Comparison of ENCODE assay signal across 22 cellular contexts in genomic region chr7:36114355-36114754, GRCh38. TPM values are rescaled to one million over a fixed set of nuclear protein-coding genes. Genes with fewer than 3 reads are reported as not detected.
DNase-seq lines count a peak whose midpoint lies in the region; ATAC-seq, FAIRE-seq and TF ChIP-seq lines count a peak whose summit lies in the region.
"Had no signal": no experiment of that assay in that cellular context is flagged by ENCODE, and none has a peak within 500 bp of the region (broad histone marks: within the 10 kb centered on the region; RNA-seq: fewer than 3 reads in every experiment).

No MANE protein-coding gene starts in this region.

- no peak overlapping the region for H2AK5ac ChIP-seq in IMR-90 (ENCODE audit: low read depth, low read length)

- POLR2A ChIA-PET in A549 (lab: Yijun Ruan, JAX) = no interaction called here
- POLR2A ChIA-PET in IMR-90 (lab: Charles Lee; ENCODE audit: unreplicated experiment) = no interaction called here

- no TSS peak for BruUV-seq in IMR-90 (replicated peaks; lab: Mats Ljungman, UMichigan)

- peaks cover 2% of the 10 kb centered on the region for H3K36me3 Mint-ChIP-seq in activated naive CD4-positive, alpha-beta T cell treated with anti-CD3 and anti-CD28 coated beads, Interleukin-2, amount 10 ng/mL, durations not matched to agents 7 days and 5 days
- H3K36me3 Mint-ChIP-seq: CD8-positive, alpha-beta T cell had no signal

- H3K9me3 ChIP-seq in A549 (no peaks in the 10 kb centered on the region), IMR-90 (ENCODE audit: control insufficient read depth, insufficient read depth, low read length) (no peaks in the 10 kb centered on the region), body of pancreas (no peaks in the 10 kb centered on the region)
- H3K9me3 ChIP-seq: Caco-2 had no signal

- no peak overlapping the region for H3K4me2 ChIP-seq in A549
- no peak overlapping the region for H3K4me2 ChIP-seq in IMR-90 (ENCODE audit: low read depth, low read length)

- no peak overlapping the region for H3K23ac ChIP-seq in IMR-90 (ENCODE audit: low read depth, low read length)

- 92% methylated on average over 1 of the region's 1 CpG for WGBS in A549 (ENCODE audit: missing lambda C conversion rate)
- no CpG with 5 or more reads among the region's 1 CpG for WGBS in IMR-90 (ENCODE audit: extremely low coverage in 2 of 2, insufficient read length in 1 of 2), 2 experiments
- WGBS in body of pancreas, 2 donors = 80 to 85% methylated on average over 1 of the region's 1 CpG

- no peak overlapping the region for H2AK9ac ChIP-seq in IMR-90 (replicated peaks; ENCODE audit: low read depth, low read length, poor library complexity)

- peaks cover 28% of the 10 kb centered on the region for H3K27me3 Mint-ChIP-seq in activated naive CD4-positive, alpha-beta T cell treated with anti-CD3 and anti-CD28 coated beads, Interleukin-2, amount 10 ng/mL, durations not matched to agents 7 days and 5 days
- H3K27me3 Mint-ChIP-seq: CD4-positive, alpha-beta T cell had no signal

- TF ChIP-seq EP300 in A549 (IDR thresholded peaks at IDR 0.05) = no peak

- peak overlapping the region; percentile 76 for H2BK20ac ChIP-seq in IMR-90 (ENCODE audit: low read depth, low read length)

- H3K14ac ChIP-seq in IMR-90 (replicated peaks; ENCODE audit: low read depth, low read length) = no peak overlapping the region

- H4K20me1 ChIP-seq in IMR-90 (ENCODE audit: insufficient read depth, low read length) = peaks cover 2% of the 10 kb centered on the region; the same call in 1 of the 2 replicates
- H4K20me1 ChIP-seq: BLaER1 treated with 17β-estradiol and CSF1 and Interleukin-3, amounts not matched to agents 10 nM and 100 nM had no signal

- no peak overlapping the region for H4K8ac ChIP-seq in IMR-90 (ENCODE audit: low read depth in 2 of 2, low read length in 2 of 2)

- no peak overlapping the region for H3K18ac ChIP-seq in IMR-90 (ENCODE audit: low read depth, low read length)

- peak overlapping the region; percentile 52 for H2BK120ac ChIP-seq in IMR-90 (ENCODE audit: low read depth, low read length)

- H4K5ac ChIP-seq in IMR-90 (ENCODE audit: low read depth, low read length) = no peak overlapping the region

- no peak overlapping the region for H2BK5ac ChIP-seq in IMR-90 (ENCODE audit: low read depth, low read length, poor library complexity, severe bottlenecking)

- in situ Hi-C loops in IMR-90 (cut with MboI; ENCODE audit: low sequenced_read_pairs) = no loop called here

- no peak overlapping the region for H2AFZ ChIP-seq in IMR-90 (replicated peaks; ENCODE audit: low read length, poor library complexity)

- ATAC-seq in A549 (no peak), IMR-90 (ENCODE audit: low read depth) (no peak), body of pancreas (no peak)
- ATAC-seq: CD8-positive, alpha-beta T cell had no signal

- no peak overlapping the region for H3K4me3 ChIP-seq in A549
- no peak overlapping the region for H3K4me3 ChIP-seq in IMR-90 (ENCODE audit: insufficient read depth, low read depth, low read length)
- no peak overlapping the region for H3K4me3 ChIP-seq in bronchial epithelial cell (ENCODE audit: low read depth, low read length)
- H3K4me3 ChIP-seq in epithelial cell of esophagus (ENCODE audit: low read length) = no peak overlapping the region
- no peak overlapping the region for H3K4me3 ChIP-seq in body of pancreas
- H3K4me3 ChIP-seq: BLaER1 treated with 17β-estradiol and CSF1 and Interleukin-3, amounts not matched to agents 10 nM and 100 nM had no signal

- no peak overlapping the region for H3K4me3 Mint-ChIP-seq in activated naive CD4-positive, alpha-beta T cell treated with anti-CD3 and anti-CD28 coated beads, Interleukin-2, amount 10 ng/mL, durations not matched to agents 7 days and 5 days
- H3K4me3 Mint-ChIP-seq: B cell; CD4-positive, alpha-beta T cell; CD8-positive, alpha-beta T cell had no signal

- no peak overlapping the region for H2BK15ac ChIP-seq in IMR-90 (ENCODE audit: low read depth, low read length)

- peaks cover 44% of the 10 kb centered on the region for H3K4me1 ChIP-seq in A549
- peaks cover 20% of the 10 kb centered on the region for H3K4me1 ChIP-seq in IMR-90 (ENCODE audit: control insufficient read depth, insufficient read depth, low read length)
- H3K4me1 ChIP-seq in body of pancreas = peaks cover 13% of the 10 kb centered on the region

- DNase-seq in A549 (ENCODE audit: low read depth in 1 of 2, low spot score in 1 of 2) = no peak
- no peak for DNase-seq in IMR-90
- DNase-seq in bronchial epithelial cell (ENCODE audit: low read depth) = peak; percentile 56
- peak; percentile 24 for DNase-seq in epithelial cell of esophagus (ENCODE audit: low read depth)
- DNase-seq in T-helper 9 cell = no peak
- DNase-seq in activated naive CD4-positive, alpha-beta T cell treated with anti-CD3 and anti-CD28 coated beads, Interleukin-2, amount 10 ng/mL, durations not matched to agents 7 days and 5 days = no peak
- DNase-seq in body of pancreas = no peak
- DNase-seq: 8988T; AML-193; Caco-2; Calu3; CD4-positive, alpha-beta T cell; CD8-positive, alpha-beta T cell; DMS79 treated with DMSO at 0.1 percent for 48 hours; GF-D8 had no signal

- no peaks in the 10 kb centered on the region for H3K27me3 ChIP-seq in IMR-90 (ENCODE audit: control insufficient read depth, insufficient read depth, low read length)
- H3K27me3 ChIP-seq in bronchial epithelial cell (ENCODE audit: control insufficient read depth, insufficient read depth, low read length) = no peaks in the 10 kb centered on the region
- H3K27me3 ChIP-seq in body of pancreas = no peaks in the 10 kb centered on the region
- H3K27me3 ChIP-seq: BLaER1 treated with 17β-estradiol and CSF1 and Interleukin-3, amounts not matched to agents 10 nM and 100 nM had no signal

- no peak for TF ChIP-seq RAD21 in A549 (conservative IDR thresholded peaks at IDR 0.05 in 1 of 2, IDR thresholded peaks at IDR 0.05 in 1 of 2)
- TF ChIP-seq RAD21 in IMR-90 (IDR thresholded peaks at IDR 0.05; ENCODE audit: low read length) = no peak

- H3K4ac ChIP-seq in IMR-90 (ENCODE audit: low read depth, low read length) = no peak overlapping the region

- CTCF ChIA-PET in A549 (lab: Yijun Ruan, JAX) = interaction anchor here (1.1 to 2.2 kb wide), 6 partner anchors 9 to 177 kb away, joined by 3 to 10 read pairs (median 6); no protein-coding TSS in a partner anchor
- CTCF ChIA-PET in IMR-90 (lab: Yijun Ruan, JAX) = no interaction called here
- CTCF ChIA-PET in activated naive CD4-positive, alpha-beta T cell treated with anti-CD3 and anti-CD28 coated beads, Interleukin-2, amount 10 ng/mL, durations not matched to agents 7 days and 5 days (lab: Charles Lee) = no interaction called here

- no peak for FAIRE-seq in A549 (lab: Jason Lieb, UNC)
- no peak for FAIRE-seq in bronchial epithelial cell (lab: Jason Lieb, UNC)
- FAIRE-seq: A204.1, D721Med, G401.6, GM12892 had no signal

- H3K9me1 ChIP-seq in IMR-90 (ENCODE audit: insufficient read depth, low read length) = peaks cover 19% of the 10 kb centered on the region

- H3K79me1 ChIP-seq in IMR-90 (ENCODE audit: low read depth in 1 of 2, low read length in 2 of 2) = 0 out of 4 replicates have a peak, but pooled peaks cover 0 to 5% of the 10 kb centered on the region in 2 experiments

- no peak overlapping the region for H3K27ac Mint-ChIP-seq in activated naive CD4-positive, alpha-beta T cell treated with anti-CD3 and anti-CD28 coated beads, Interleukin-2, amount 10 ng/mL, durations not matched to agents 7 days and 5 days
- H3K27ac Mint-ChIP-seq: B cell; CD8-positive, alpha-beta T cell had no signal

- H3K27ac ChIP-seq in A549 (peak overlapping the region; percentile 64 to 79; a peak in 3 of 6 replicates), IMR-90 (ENCODE audit: insufficient read depth, low read length) (no peak overlapping the region), body of pancreas (no peak overlapping the region)
- H3K27ac ChIP-seq: C4-2B had no signal

- H4K91ac ChIP-seq in IMR-90 (ENCODE audit: insufficient read depth, low read depth, low read length) = no peak overlapping the region

- H3K9me3 Mint-ChIP-seq in activated naive CD4-positive, alpha-beta T cell treated with anti-CD3 and anti-CD28 coated beads, Interleukin-2, amount 10 ng/mL, durations not matched to agents 7 days and 5 days = no peaks in the 10 kb centered on the region
- H3K9me3 Mint-ChIP-seq: CD4-positive, alpha-beta T cell; CD8-positive, alpha-beta T cell had no signal

- no peak overlapping the region for H3K56ac ChIP-seq in IMR-90 (ENCODE audit: extremely low read depth, insufficient read depth, low read length)

- dilution Hi-C loops in IMR-90 (cut with HindIII; ENCODE audit: low sequenced_read_pairs, unreplicated experiment) = no loop called here

- H3K4me1 Mint-ChIP-seq in activated naive CD4-positive, alpha-beta T cell treated with anti-CD3 and anti-CD28 coated beads, Interleukin-2, amount 10 ng/mL, durations not matched to agents 7 days and 5 days = peaks cover 25% of the 10 kb centered on the region
- H3K4me1 Mint-ChIP-seq: B cell had no signal

- intact Hi-C loops in IMR-90 (cut with micrococcal nuclease) = no loop called here
- intact Hi-C loops in body of pancreas (cut with DNase I) = no loop called here

- no peak for TF ChIP-seq CTCF in A549 (IDR thresholded peaks at IDR 0.05)
- TF ChIP-seq CTCF in IMR-90 (conservative IDR thresholded peaks at IDR 0.05; ENCODE audit: low read depth, low read length) = no peak
- no peak for TF ChIP-seq CTCF in bronchial epithelial cell (IDR thresholded peaks at IDR 0.05; ENCODE audit: insufficient read depth, low read length, severe bottlenecking)
- no peak for TF ChIP-seq CTCF in epithelial cell of esophagus (IDR thresholded peaks at IDR 0.05; ENCODE audit: insufficient read depth, low read depth, low read length, missing control alignments)
- TF ChIP-seq CTCF in body of pancreas (IDR thresholded peaks at IDR 0.05) = no peak

- TF ChIP-seq POLR2A in A549 (IDR thresholded peaks at IDR 0.05; ENCODE audit: low read length) (no peak), IMR-90 (IDR thresholded peaks at IDR 0.05; ENCODE audit: low read depth, low read length) (no peak), body of pancreas (IDR thresholded peaks at IDR 0.05) (no peak)

- H3K36me3 ChIP-seq in IMR-90 (ENCODE audit: control insufficient read depth, insufficient read depth, low read length) (no peaks in the 10 kb centered on the region), bronchial epithelial cell (ENCODE audit: control insufficient read depth, insufficient read depth, low read length) (no peaks in the 10 kb centered on the region), body of pancreas (replicated peaks in 1 of 2; ENCODE audit: insufficient read depth in 1 of 2, low read depth in 2 of 2) (no peaks in the 10 kb centered on the region)
- H3K36me3 ChIP-seq: BLaER1 treated with 17β-estradiol and CSF1 and Interleukin-3, amounts not matched to agents 10 nM and 100 nM had no signal

- no peak overlapping the region for H3K9ac ChIP-seq in IMR-90 (ENCODE audit: low read depth, low read length)
- H3K9ac ChIP-seq: BLaER1 treated with 17β-estradiol and CSF1 and Interleukin-3, amounts not matched to agents 10 nM and 100 nM had no signal

RNA-seq across cellular contexts. Expression of gene EEPD1, which starts 38.7 kb away (rescaled TPM):
- polyA plus RNA-seq in A549 (2011; rRNA removed) (14.2 and 16.0 TPM in 2 replicates), A549 (2017; fragmentation: RNase III; extraction: RNeasy Plus Mini Kit Qiagen cat#74134 plus additional on column Dnase treatment) (22.1 to 25.9 TPM (median 24.3 TPM) in 3 replicates), IMR-90 (2012; rRNA removed) (13.9 and 15.2 TPM in 2 replicates)
- polyA plus RNA-seq in A549 (2012; cell fraction: cytosol; rRNA removed) = 20.3 and 22.7 TPM in 2 replicates
- 60.4 and 64.3 TPM in 2 replicates for polyA plus RNA-seq in A549 (2012; cell fraction: nucleus; rRNA removed)
- polyA minus RNA-seq in A549 (2011; rRNA and poly(A)+ RNA removed) = 8.3 and 12.0 TPM in 2 replicates
- total RNA-seq in IMR-90 (2012; rRNA removed) (7.3 and 8.1 TPM in 2 replicates), bronchial epithelial cell (2.3 and 2.9 TPM in 2 replicates), body of pancreas (10 to 100 TPM; 13.5 to 24.1 TPM)
- 8.0 and 14.9 TPM in 2 replicates for polyA plus RNA-seq in IMR-90 (2012; cell fraction: cytosol; rRNA removed)
- 39.3 and 53.7 TPM in 2 replicates for polyA plus RNA-seq in IMR-90 (2012; cell fraction: nucleus; rRNA removed; ENCODE audit: low replicate concordance)

Comparison
In these comparisons a context has a peak if more than half of its experiments do, and no peak if none do; other contexts are left out.
1. DNase-seq: peak in bronchial epithelial cell (single experiment) and epithelial cell of esophagus (single experiment); none in A549 (0 of 2), IMR-90 (single experiment), T-helper 9 cell (single experiment), activated naive CD4-positive, alpha-beta T cell treated with anti-CD3 and anti-CD28 coated beads, Interleukin-2, amount 10 ng/mL, durations not matched to agents 7 days and 5 days (single experiment) and body of pancreas (0 of 4).
2. H3K27ac ChIP-seq: peak in A549 (2 of 2); none in IMR-90 (single experiment) and body of pancreas (0 of 4).